1 cellular context compared by ENCODE assay signal in the genomic region with DNA sequence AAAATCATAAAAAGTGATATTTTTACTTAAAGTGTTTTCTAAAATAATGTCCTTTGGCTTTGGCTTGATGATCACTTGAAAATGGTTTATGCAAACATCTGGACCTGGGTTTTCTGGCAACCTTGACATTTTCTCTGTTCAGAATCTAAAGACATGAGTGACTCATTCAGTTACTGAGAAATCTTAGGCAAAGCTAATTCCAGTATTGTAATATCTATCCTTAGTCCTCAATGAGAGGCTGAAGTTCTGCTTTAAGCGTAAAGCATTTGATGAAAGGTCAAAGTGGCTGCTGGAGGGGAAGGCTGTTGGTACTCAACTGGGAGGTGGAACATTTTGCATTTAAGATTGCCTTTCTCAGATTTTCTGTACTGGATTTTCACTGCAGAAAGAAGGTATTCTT.
TF ChIP-seq lines count a peak whose summit lies in the region.

No MANE protein-coding gene starts in this region.

TF ChIP-seq in GM23338, 12 proteins besides CTCF, POLR2A, EP300 and RAD21 (continued from another document):
- no peak for TF ChIP-seq POLR2AphosphoS5 (IDR thresholded peaks at IDR 0.05; ENCODE audit: low read depth)
- no peak for TF ChIP-seq REST (IDR thresholded peaks at IDR 0.05; ENCODE audit: unreplicated experiment)
- no peak for TF ChIP-seq STAT1 (IDR thresholded peaks at IDR 0.05; ENCODE audit: unreplicated experiment)
TF ChIP-seq in GM23338: peak in this region for 0.
